ENCODE assay signal across 9 cellular contexts in the genomic region with DNA sequence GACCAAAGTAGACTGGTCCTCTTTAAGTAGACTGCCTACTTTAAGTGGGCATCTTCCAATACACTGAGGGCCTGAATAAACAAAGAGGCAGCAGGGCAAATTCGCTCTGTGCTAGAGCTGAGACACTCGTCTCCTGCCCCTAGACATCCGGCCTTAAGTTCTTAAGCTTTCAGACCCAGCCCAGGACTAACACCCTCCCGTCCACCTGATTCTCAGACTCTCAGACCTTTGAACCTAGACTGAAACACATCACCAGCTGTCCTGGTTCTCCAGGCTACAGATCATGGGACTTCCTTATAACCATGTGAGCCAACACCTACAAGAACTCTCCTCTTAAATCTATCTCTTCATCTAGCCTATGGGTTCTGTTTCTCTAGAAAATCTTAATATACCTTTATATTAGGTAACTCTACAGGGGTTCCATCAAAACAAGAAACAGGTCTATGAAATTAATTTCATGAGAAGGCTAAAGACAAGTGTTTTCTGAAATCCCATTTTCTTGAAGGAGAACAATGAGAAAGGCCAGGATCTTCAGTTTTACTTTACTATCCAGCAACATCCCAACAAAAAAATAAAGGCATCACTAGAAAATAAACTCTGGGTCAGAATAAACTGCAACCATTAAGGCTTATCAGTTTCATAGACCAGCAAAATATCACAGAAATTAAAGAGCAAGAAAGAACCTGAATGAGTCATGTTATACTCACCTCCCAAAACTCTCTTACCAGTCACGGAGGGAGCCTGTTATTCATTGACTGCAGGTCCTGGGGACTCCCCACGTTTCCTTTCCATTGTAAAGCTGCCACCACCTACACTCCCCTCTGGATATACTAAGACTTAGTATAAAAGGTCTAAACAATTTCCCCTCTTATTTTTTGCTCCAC. TPM values are rescaled to one million over a fixed set of nuclear protein-coding genes. Genes with fewer than 3 reads are reported as not detected.
DNase-seq lines count a peak whose midpoint lies in the region; ATAC-seq, FAIRE-seq and TF ChIP-seq lines count a peak whose summit lies in the region.
"Had no signal": no experiment of that assay in that cellular context is flagged by ENCODE, and none has a peak within 500 bp of the region (broad histone marks: within the 10 kb centered on the region; RNA-seq: fewer than 3 reads in every experiment).

No MANE protein-coding gene starts in this region.

- intact Hi-C loops in body of pancreas (cut with DNase I), result no loop called here

- no peak overlapping the region for H3K4me2 ChIP-seq in trophoblast cell (ENCODE audit: low read length)

- peaks cover 37% of the 10 kb centered on the region for H3K4me1 ChIP-seq in body of pancreas
- H3K4me1 ChIP-seq in trophoblast cell (ENCODE audit: control insufficient read depth in 1 of 2, insufficient read depth in 2 of 2, low read length in 2 of 2), result peaks cover 11 to 15% of the 10 kb centered on the region in 2 experiments

- no peaks in the 10 kb centered on the region for H3K79me1 ChIP-seq in trophoblast cell (ENCODE audit: low read length)

- no peak for TF ChIP-seq POLR2A in body of pancreas (IDR thresholded peaks at IDR 0.05)

- no peak for FAIRE-seq in urothelium cell line (lab: Jason Lieb, UNC)

- no peaks in the 10 kb centered on the region for H3K27me3 ChIP-seq in body of pancreas
- H3K27me3 ChIP-seq in trophoblast cell (ENCODE audit: insufficient read depth, low read length), result no peaks in the 10 kb centered on the region

- H3K27ac ChIP-seq in body of pancreas (peak overlapping the region in 2 of 4 donors; percentile 25 to 80), trophoblast cell (ENCODE audit: low read depth, low read length) (no peak overlapping the region)
- H3K27ac ChIP-seq: HL-60 had no signal

- no peak overlapping the region for H3K9ac ChIP-seq in trophoblast cell (ENCODE audit: low read length)

- no peaks in the 10 kb centered on the region for H3K79me2 ChIP-seq in trophoblast cell (ENCODE audit: control insufficient read depth, insufficient read depth, low read length, poor library complexity)

- H2BK5ac ChIP-seq in trophoblast cell (ENCODE audit: low read depth, low read length, poor library complexity), result no peak overlapping the region

- TF ChIP-seq CTCF in body of pancreas (IDR thresholded peaks at IDR 0.05), result no peak

- H4K12ac ChIP-seq in trophoblast cell (ENCODE audit: low read depth, low read length), result no peak overlapping the region

- peak; percentile 81 for DNase-seq in Daoy (ENCODE audit: low read depth)
- DNase-seq in body of pancreas, result peak; percentile 22 to 57 (median 46)
- DNase-seq in trophoblast cell, result no peak
- DNase-seq in activated gamma-delta T cell (lab: John Stamatoyannopoulos, UW), result no peak
- no peak for DNase-seq in urothelium cell line (ENCODE audit: low spot score)
- no peak for DNase-seq in AML-193 (lab: John Stamatoyannopoulos, UW)

- WGBS in body of pancreas, 2 donors, result 25 to 33% methylated on average over 6 of the region's 6 CpGs
- WGBS in trophoblast cell (ENCODE audit: extremely low coverage, insufficient coverage, insufficient read length), result no CpG with 5 or more reads among the region's 6 CpGs

- ATAC-seq in HG03571 (IDR thresholded peaks at IDR 0.05; ENCODE audit: unreplicated experiment) (peak; percentile 56), body of pancreas (peak; percentile 68), HG02884 (IDR thresholded peaks at IDR 0.05; ENCODE audit: unreplicated experiment) (no peak)

- H3K23ac ChIP-seq in trophoblast cell (ENCODE audit: low read length), result no peak overlapping the region

- H2BK120ac ChIP-seq in trophoblast cell (ENCODE audit: insufficient read depth, low read length, poor library complexity), result no peak overlapping the region

- no peak overlapping the region for H3K4me3 ChIP-seq in body of pancreas
- H3K4me3 ChIP-seq in trophoblast cell (ENCODE audit: low read depth, low read length), result no peak overlapping the region

- peak overlapping the region; percentile 19 for H2BK12ac ChIP-seq in trophoblast cell (ENCODE audit: low read length)

- H3K18ac ChIP-seq in trophoblast cell (ENCODE audit: low read length), result no peak overlapping the region

- H4K91ac ChIP-seq in trophoblast cell (ENCODE audit: low read depth, low read length), result peak overlapping the region; percentile 15

- H2AK5ac ChIP-seq in trophoblast cell (ENCODE audit: low read length), result no peak overlapping the region

- H3K14ac ChIP-seq in trophoblast cell (ENCODE audit: low read length), result no peak overlapping the region

- no peak overlapping the region for H2AFZ ChIP-seq in trophoblast cell (ENCODE audit: insufficient read depth, low read length, poor library complexity)

- H3K9me3 ChIP-seq in body of pancreas (no peaks in the 10 kb centered on the region), trophoblast cell (ENCODE audit: insufficient read depth, low read depth, low read length) (no peaks in the 10 kb centered on the region)

- H3K36me3 ChIP-seq in body of pancreas (replicated peaks in 1 of 2; ENCODE audit: insufficient read depth in 1 of 2, low read depth in 2 of 2) (no peaks in the 10 kb centered on the region), trophoblast cell (ENCODE audit: control insufficient read depth in 1 of 2, insufficient read depth in 2 of 2, low read length in 2 of 2) (no peaks in the 10 kb centered on the region)

- no peak overlapping the region for H4K8ac ChIP-seq in trophoblast cell (ENCODE audit: low read depth, low read length)

- peak overlapping the region; percentile 6 for H3K4ac ChIP-seq in trophoblast cell (ENCODE audit: low read depth, low read length)

RNA-seq across cellular contexts. Expression of a gene that starts 14.8 kb away (rescaled TPM):
- total RNA-seq in Daoy (2014; rRNA removed; shearing (Covaris generic)), result 13.6 and 19.4 TPM in 2 replicates
- 10 to 100 TPM; 29.3 to 45.9 TPM for total RNA-seq in body of pancreas
- polyA plus RNA-seq in trophoblast cell (2013), result 12.6 and 15.3 TPM in 2 replicates

Comparison
In these comparisons a context has a peak if more than half of its experiments do, and no peak if none do; other contexts are left out.
1. DNase-seq: peak in Daoy (single experiment) and body of pancreas (4 of 4); none in trophoblast cell (0 of 2), activated gamma-delta T cell (single experiment), urothelium cell line (single experiment) and AML-193 (0 of 2).